ENCODE assay signal across 1 cellular context in genomic region chr7:107971613-107972012, GRCh38.
TF ChIP-seq lines count a peak whose summit lies in the region.

No MANE protein-coding gene starts in this region.

TF ChIP-seq in endothelial cell of umbilical vein, 7 proteins besides CTCF, POLR2A, EP300 and RAD21 (continued from another document):
- no peak for TF ChIP-seq MAX (IDR thresholded peaks at IDR 0.05; ENCODE audit: insufficient read depth, insufficient read length)
